Comparison of ENCODE assay signal across 8 cellular contexts in genomic region chr15:52295421-52295991, GRCh38. TPM values are rescaled to one million over a fixed set of nuclear protein-coding genes. Genes with fewer than 3 reads are reported as not detected.
DNase-seq lines count a peak whose midpoint lies in the region; ATAC-seq and TF ChIP-seq lines count a peak whose summit lies in the region.

A gene with protein sequence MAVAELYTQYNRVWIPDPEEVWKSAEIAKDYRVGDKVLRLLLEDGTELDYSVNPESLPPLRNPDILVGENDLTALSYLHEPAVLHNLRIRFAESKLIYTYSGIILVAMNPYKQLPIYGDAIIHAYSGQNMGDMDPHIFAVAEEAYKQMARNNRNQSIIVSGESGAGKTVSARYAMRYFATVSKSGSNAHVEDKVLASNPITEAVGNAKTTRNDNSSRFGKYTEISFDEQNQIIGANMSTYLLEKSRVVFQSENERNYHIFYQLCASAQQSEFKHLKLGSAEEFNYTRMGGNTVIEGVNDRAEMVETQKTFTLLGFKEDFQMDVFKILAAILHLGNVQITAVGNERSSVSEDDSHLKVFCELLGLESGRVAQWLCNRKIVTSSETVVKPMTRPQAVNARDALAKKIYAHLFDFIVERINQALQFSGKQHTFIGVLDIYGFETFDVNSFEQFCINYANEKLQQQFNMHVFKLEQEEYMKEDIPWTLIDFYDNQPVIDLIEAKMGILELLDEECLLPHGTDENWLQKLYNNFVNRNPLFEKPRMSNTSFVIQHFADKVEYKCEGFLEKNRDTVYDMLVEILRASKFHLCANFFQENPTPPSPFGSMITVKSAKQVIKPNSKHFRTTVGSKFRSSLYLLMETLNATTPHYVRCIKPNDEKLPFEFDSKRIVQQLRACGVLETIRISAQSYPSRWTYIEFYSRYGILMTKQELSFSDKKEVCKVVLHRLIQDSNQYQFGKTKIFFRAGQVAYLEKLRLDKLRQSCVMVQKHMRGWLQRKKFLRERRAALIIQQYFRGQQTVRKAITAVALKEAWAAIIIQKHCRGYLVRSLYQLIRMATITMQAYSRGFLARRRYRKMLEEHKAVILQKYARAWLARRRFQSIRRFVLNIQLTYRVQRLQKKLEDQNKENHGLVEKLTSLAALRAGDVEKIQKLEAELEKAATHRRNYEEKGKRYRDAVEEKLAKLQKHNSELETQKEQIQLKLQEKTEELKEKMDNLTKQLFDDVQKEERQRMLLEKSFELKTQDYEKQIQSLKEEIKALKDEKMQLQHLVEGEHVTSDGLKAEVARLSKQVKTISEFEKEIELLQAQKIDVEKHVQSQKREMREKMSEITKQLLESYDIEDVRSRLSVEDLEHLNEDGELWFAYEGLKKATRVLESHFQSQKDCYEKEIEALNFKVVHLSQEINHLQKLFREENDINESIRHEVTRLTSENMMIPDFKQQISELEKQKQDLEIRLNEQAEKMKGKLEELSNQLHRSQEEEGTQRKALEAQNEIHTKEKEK (N-terminal part only) (minus strand): TSS chr15:52295804. CDS start chr15:52295636, 168 bp downstream.

- TF ChIP-seq POLR2A in body of pancreas (IDR thresholded peaks at IDR 0.05), result peak; percentile 91 to 94 (median 92)

- H3K27me3 ChIP-seq in body of pancreas, result no peaks in the 10 kb centered on the region
- H3K27me3 ChIP-seq in iPS-18a (ENCODE audit: control insufficient read depth, insufficient read depth, low read length), result no peaks in the 10 kb centered on the region

- ATAC-seq in body of pancreas (peak; percentile 97), sciatic nerve (peak; percentile 76)

- intact Hi-C loops in body of pancreas (cut with DNase I), result no loop called here
- intact Hi-C loops in sciatic nerve (cut with DNase I), result no loop called here

- no peak for TF ChIP-seq CTCF in body of pancreas (IDR thresholded peaks at IDR 0.05)
- no peak for TF ChIP-seq CTCF in GM10248 (IDR thresholded peaks at IDR 0.05; ENCODE audit: control extremely low read depth, extremely low read depth, low read depth, missing control alignments)

- H3K36me3 ChIP-seq in body of pancreas (replicated peaks in 1 of 2; ENCODE audit: insufficient read depth in 1 of 2, low read depth in 2 of 2) (no peaks in the 10 kb centered on the region), iPS-18a (ENCODE audit: control insufficient read depth, low read depth, low read length) (peaks cover 8% of the 10 kb centered on the region)

- H3K36me3 Mint-ChIP-seq in activated naive CD4-positive, alpha-beta T cell treated with anti-CD3 and anti-CD28 coated beads, Interleukin-2, amount 10 ng/mL, durations not matched to agents 7 days and 5 days, result no peaks in the 10 kb centered on the region

- peak within 1 kb of the TSS; percentile 43 for H3K4me3 Mint-ChIP-seq in activated naive CD4-positive, alpha-beta T cell treated with anti-CD3 and anti-CD28 coated beads, Interleukin-2, amount 10 ng/mL, durations not matched to agents 7 days and 5 days

- H3K4me1 Mint-ChIP-seq in activated naive CD4-positive, alpha-beta T cell treated with anti-CD3 and anti-CD28 coated beads, Interleukin-2, amount 10 ng/mL, durations not matched to agents 7 days and 5 days, result peaks cover 28% of the 10 kb centered on the region

- CTCF ChIA-PET in activated naive CD4-positive, alpha-beta T cell treated with anti-CD3 and anti-CD28 coated beads, Interleukin-2, amount 10 ng/mL, durations not matched to agents 7 days and 5 days (lab: Charles Lee), result interaction anchor here (2.3 kb wide), 1 partner anchor 34 kb away, joined by 7 read pairs; no protein-coding TSS in a partner anchor
- CTCF ChIA-PET in GM10248 (lab: Yijun Ruan, JAX), result interaction anchor here (1.3 kb wide), 1 partner anchor 436 kb away, joined by 3 read pairs; no protein-coding TSS in a partner anchor

- H3K27ac ChIP-seq in body of pancreas (peak within 1 kb of the TSS; percentile 81 to 96 (median 92)), iPS-18a (ENCODE audit: low read length) (no peak within 1 kb of the TSS)

- POLR2A ChIA-PET in GM10248 (lab: Yijun Ruan, JAX), result no interaction called here

- no peak within 1 kb of the TSS for H3K27ac Mint-ChIP-seq in activated naive CD4-positive, alpha-beta T cell treated with anti-CD3 and anti-CD28 coated beads, Interleukin-2, amount 10 ng/mL, durations not matched to agents 7 days and 5 days

- H3K4me3 ChIP-seq in body of pancreas (peak within 1 kb of the TSS; percentile 50 to 54), iPS-18a (ENCODE audit: low read length) (peak within 1 kb of the TSS; percentile 62)

- 0 to 2% methylated on average over 13 to 62 of the region's 65 CpGs for WGBS in body of pancreas, 2 donors

- no peaks in the 10 kb centered on the region for H3K9me3 Mint-ChIP-seq in activated naive CD4-positive, alpha-beta T cell treated with anti-CD3 and anti-CD28 coated beads, Interleukin-2, amount 10 ng/mL, durations not matched to agents 7 days and 5 days

- peaks cover 61% of the 10 kb centered on the region for H3K27me3 Mint-ChIP-seq in activated naive CD4-positive, alpha-beta T cell treated with anti-CD3 and anti-CD28 coated beads, Interleukin-2, amount 10 ng/mL, durations not matched to agents 7 days and 5 days

- H3K4me1 ChIP-seq in body of pancreas (peaks cover 42% of the 10 kb centered on the region), iPS-18a (ENCODE audit: control insufficient read depth, low read depth, low read length) (no peaks in the 10 kb centered on the region)

- DNase-seq in activated naive CD4-positive, alpha-beta T cell treated with anti-CD3 and anti-CD28 coated beads, Interleukin-2, amount 10 ng/mL, durations not matched to agents 7 days and 5 days, result no peak
- no peak for DNase-seq in activated naive CD4-positive, alpha-beta T cell treated with Interleukin-2 at 50 U/mL for 16 hours
- peak; percentile 56 for DNase-seq in NCI-H2196 treated with DMSO at 0.1 percent for 48 hours (lab: John Stamatoyannopoulos, UW; ENCODE audit: unreplicated experiment)
- DNase-seq in body of pancreas, result peak; percentile 95 to 98 (median 96)
- peak; percentile 69 for DNase-seq in sciatic nerve (ENCODE audit: low spot score)
- DNase-seq in NOMO-1 treated with DMSO at 0.1 percent for 48 hours (lab: John Stamatoyannopoulos, UW; ENCODE audit: unreplicated experiment), result no peak
- DNase-seq in GM10248 (ENCODE audit: extremely low spot score), result no peak

- H3K9me3 ChIP-seq in body of pancreas, result no peaks in the 10 kb centered on the region
- H3K9me3 ChIP-seq in iPS-18a (ENCODE audit: control insufficient read depth, low read depth, low read length), result no peaks in the 10 kb centered on the region

- peak within 1 kb of the TSS; percentile 61 for H3K9ac ChIP-seq in iPS-18a (ENCODE audit: low read length)

RNA-seq across cellular contexts. Expression of the gene that starts here (rescaled TPM):
- total RNA-seq in body of pancreas (10 to 100 TPM; 34.8 to 76.8 TPM), sciatic nerve (16.3 TPM)

Comparison
In these comparisons a context has a peak if more than half of its experiments do, and no peak if none do; other contexts are left out.
1. DNase-seq: peak in NCI-H2196 treated with DMSO at 0.1 percent for 48 hours (single experiment), body of pancreas (4 of 4) and sciatic nerve (single experiment); none in activated naive CD4-positive, alpha-beta T cell treated with anti-CD3 and anti-CD28 coated beads, Interleukin-2, amount 10 ng/mL, durations not matched to agents 7 days and 5 days (single experiment), activated naive CD4-positive, alpha-beta T cell treated with Interleukin-2 at 50 U/mL for 16 hours (single experiment), NOMO-1 treated with DMSO at 0.1 percent for 48 hours (single experiment) and GM10248 (single experiment).